Comparison of ENCODE assay signal across 2 cellular contexts in the genomic region with DNA sequence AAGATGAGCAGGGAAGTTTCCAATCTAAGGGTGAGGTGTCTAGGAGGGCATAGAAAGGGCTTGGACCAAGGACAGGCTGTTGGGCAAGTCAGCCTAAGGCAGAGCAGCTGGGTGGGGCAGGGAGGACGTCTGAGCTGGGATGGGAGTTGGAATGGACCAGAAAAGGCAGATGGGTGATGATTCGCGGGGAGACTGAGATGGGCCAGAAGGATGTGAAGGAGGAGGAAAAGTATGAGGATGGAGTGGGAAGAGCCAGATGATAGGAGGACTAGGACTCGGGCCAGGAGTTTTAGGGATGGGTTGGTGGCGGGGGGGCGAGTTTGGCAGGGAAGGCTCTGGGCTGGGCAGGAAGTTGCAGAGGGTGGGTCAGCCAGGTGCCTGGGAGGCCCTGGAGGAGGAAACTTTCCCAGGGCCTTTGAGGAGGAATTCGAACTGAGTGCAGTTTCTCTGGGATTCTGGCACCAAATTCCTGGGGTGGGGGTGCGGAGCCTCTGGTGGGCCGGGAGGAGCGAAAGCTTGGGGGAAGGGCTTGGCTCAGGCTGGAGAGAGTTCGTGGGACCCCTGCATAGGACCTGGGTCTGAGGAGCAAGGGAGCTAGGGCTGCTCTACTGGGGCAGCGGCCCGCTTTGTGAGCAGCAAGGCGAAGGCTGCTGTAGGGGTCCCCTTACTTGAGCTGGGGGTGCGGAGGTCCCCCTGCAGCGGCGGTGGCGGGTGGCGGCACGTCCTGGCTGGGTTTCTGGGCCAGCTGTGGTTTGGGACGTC.
TF ChIP-seq lines count a peak whose summit lies in the region.

No MANE protein-coding gene starts in this region.

TF ChIP-seq in SK-N-SH treated with all-trans-retinoic acid at 6 μM for 48 hours, 23 proteins besides CTCF, POLR2A, EP300 and RAD21 (continued from another document):
- no peak for TF ChIP-seq ESRRG (CRISPR knock-in tag; IDR thresholded peaks at IDR 0.05)

TF ChIP-seq in SK-N-SH, 30 proteins besides CTCF, POLR2A, EP300 and RAD21 (continued from another document):
- TF ChIP-seq, protein P1, sequence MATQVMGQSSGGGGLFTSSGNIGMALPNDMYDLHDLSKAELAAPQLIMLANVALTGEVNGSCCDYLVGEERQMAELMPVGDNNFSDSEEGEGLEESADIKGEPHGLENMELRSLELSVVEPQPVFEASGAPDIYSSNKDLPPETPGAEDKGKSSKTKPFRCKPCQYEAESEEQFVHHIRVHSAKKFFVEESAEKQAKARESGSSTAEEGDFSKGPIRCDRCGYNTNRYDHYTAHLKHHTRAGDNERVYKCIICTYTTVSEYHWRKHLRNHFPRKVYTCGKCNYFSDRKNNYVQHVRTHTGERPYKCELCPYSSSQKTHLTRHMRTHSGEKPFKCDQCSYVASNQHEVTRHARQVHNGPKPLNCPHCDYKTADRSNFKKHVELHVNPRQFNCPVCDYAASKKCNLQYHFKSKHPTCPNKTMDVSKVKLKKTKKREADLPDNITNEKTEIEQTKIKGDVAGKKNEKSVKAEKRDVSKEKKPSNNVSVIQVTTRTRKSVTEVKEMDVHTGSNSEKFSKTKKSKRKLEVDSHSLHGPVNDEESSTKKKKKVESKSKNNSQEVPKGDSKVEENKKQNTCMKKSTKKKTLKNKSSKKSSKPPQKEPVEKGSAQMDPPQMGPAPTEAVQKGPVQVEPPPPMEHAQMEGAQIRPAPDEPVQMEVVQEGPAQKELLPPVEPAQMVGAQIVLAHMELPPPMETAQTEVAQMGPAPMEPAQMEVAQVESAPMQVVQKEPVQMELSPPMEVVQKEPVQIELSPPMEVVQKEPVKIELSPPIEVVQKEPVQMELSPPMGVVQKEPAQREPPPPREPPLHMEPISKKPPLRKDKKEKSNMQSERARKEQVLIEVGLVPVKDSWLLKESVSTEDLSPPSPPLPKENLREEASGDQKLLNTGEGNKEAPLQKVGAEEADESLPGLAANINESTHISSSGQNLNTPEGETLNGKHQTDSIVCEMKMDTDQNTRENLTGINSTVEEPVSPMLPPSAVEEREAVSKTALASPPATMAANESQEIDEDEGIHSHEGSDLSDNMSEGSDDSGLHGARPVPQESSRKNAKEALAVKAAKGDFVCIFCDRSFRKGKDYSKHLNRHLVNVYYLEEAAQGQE (IDR thresholded peaks at IDR 0.05; ENCODE audit: low read depth, low read length) = no peak
- TF ChIP-seq MEF2A (IDR thresholded peaks at IDR 0.05; ENCODE audit: borderline replicate concordance, low read depth) (no peak), EZH2phosphoT487 (IDR thresholded peaks at IDR 0.05; ENCODE audit: borderline replicate concordance, low read depth) (no peak)
- TF ChIP-seq, protein P2, sequence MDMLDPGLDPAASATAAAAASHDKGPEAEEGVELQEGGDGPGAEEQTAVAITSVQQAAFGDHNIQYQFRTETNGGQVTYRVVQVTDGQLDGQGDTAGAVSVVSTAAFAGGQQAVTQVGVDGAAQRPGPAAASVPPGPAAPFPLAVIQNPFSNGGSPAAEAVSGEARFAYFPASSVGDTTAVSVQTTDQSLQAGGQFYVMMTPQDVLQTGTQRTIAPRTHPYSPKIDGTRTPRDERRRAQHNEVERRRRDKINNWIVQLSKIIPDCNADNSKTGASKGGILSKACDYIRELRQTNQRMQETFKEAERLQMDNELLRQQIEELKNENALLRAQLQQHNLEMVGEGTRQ (IDR thresholded peaks at IDR 0.05; ENCODE audit: borderline replicate concordance, low read depth, low read length) = no peak
